Comparison of ENCODE assay signal across 1 cellular context in genomic region chr6:118768904-118769325, GRCh38.
TF ChIP-seq lines count a peak whose summit lies in the region.

No MANE protein-coding gene starts in this region.

TF ChIP-seq in GM23338, 12 proteins besides CTCF, POLR2A, EP300 and RAD21 (continued from another document):
- no peak for TF ChIP-seq ETS1 (IDR thresholded peaks at IDR 0.05)
- TF ChIP-seq STAT1 (IDR thresholded peaks at IDR 0.05; ENCODE audit: unreplicated experiment): no peak
- no peak for TF ChIP-seq ZNF114 (CRISPR knock-in tag; IDR thresholded peaks at IDR 0.05)
- TF ChIP-seq CREB1 (CRISPR knock-in tag; IDR thresholded peaks at IDR 0.05; ENCODE audit: low read depth): no peak
- TF ChIP-seq EZH2phosphoT487 (IDR thresholded peaks at IDR 0.05; ENCODE audit: unreplicated experiment): no peak
- TF ChIP-seq REST (IDR thresholded peaks at IDR 0.05; ENCODE audit: unreplicated experiment): no peak
